9 cellular contexts compared by ENCODE assay signal in genomic region chr4:74675673-74676279, GRCh38.
DNase-seq lines count a peak whose midpoint lies in the region; ATAC-seq and TF ChIP-seq lines count a peak whose summit lies in the region.
"Had no signal": no experiment of that assay in that cellular context is flagged by ENCODE, and none has a peak within 500 bp of the region (broad histone marks: within the 10 kb centered on the region; RNA-seq: fewer than 3 reads in every experiment).

No MANE protein-coding gene starts in this region.

- intact Hi-C loops in breast epithelium (cut with DNase I; ENCODE audit: low total_unique reads) = no loop called here

- ATAC-seq in GM18499 (IDR thresholded peaks at IDR 0.05; ENCODE audit: insufficient read depth, unreplicated experiment) = peak; percentile 68
- ATAC-seq in HG03025 (IDR thresholded peaks at IDR 0.05; ENCODE audit: low FRiP score, unreplicated experiment) = peak; percentile 74

- H3K9me3 ChIP-seq in BE2C (no peaks in the 10 kb centered on the region), breast epithelium (no peaks in the 10 kb centered on the region)

- H3K27me3 ChIP-seq in BE2C (no peaks in the 10 kb centered on the region; the same call in 1 of the 2 replicates), breast epithelium (no peaks in the 10 kb centered on the region)

- DNase-seq in BE2C = peak; percentile 13
- DNase-seq in NCI-H774 (lab: John Stamatoyannopoulos, UW) = peak; percentile 21
- DNase-seq in breast epithelium (ENCODE audit: low spot score in 2 of 2) = no peak
- DNase-seq in left kidney (ENCODE audit: low read depth, low spot score) = peak; percentile 72
- no peak for DNase-seq in amygdala (lab: John Stamatoyannopoulos, UW)
- no peak for DNase-seq in NCI-H524 treated with DMSO at 0.1 percent for 48 hours (lab: John Stamatoyannopoulos, UW)

- no peaks in the 10 kb centered on the region for H3K4me1 ChIP-seq in BE2C
- no peaks in the 10 kb centered on the region for H3K4me1 ChIP-seq in breast epithelium

- peak; percentile 78 for TF ChIP-seq CTCF in BE2C (IDR thresholded peaks at IDR 0.05; ENCODE audit: low read depth, low read length)
- TF ChIP-seq CTCF in breast epithelium (IDR thresholded peaks at IDR 0.05) = peak; percentile 31 to 80 (median 61)

- H3K36me3 ChIP-seq in BE2C = no peaks in the 10 kb centered on the region
- H3K36me3 ChIP-seq in breast epithelium = no peaks in the 10 kb centered on the region

- TF ChIP-seq POLR2A in breast epithelium (IDR thresholded peaks at IDR 0.05) = no peak

- H3K27ac ChIP-seq in breast epithelium = no peak overlapping the region
- H3K27ac ChIP-seq: skin epidermis had no signal

- H3K4me3 ChIP-seq in BE2C (ENCODE audit: low read depth, low read length) = no peak overlapping the region
- no peak overlapping the region for H3K4me3 ChIP-seq in breast epithelium
- H3K4me3 ChIP-seq: skin epidermis had no signal

Comparison
In these comparisons a context has a peak if more than half of its experiments do, and no peak if none do; other contexts are left out.
1. DNase-seq: peak in BE2C (single experiment), NCI-H774 (single experiment) and left kidney (single experiment); none in breast epithelium (0 of 2), amygdala (0 of 56) and NCI-H524 treated with DMSO at 0.1 percent for 48 hours (single experiment).